Comparison of ENCODE assay signal across 9 cellular contexts in genomic region chr2:151374426-151374825, GRCh38. TPM values are rescaled to one million over a fixed set of nuclear protein-coding genes. Genes with fewer than 3 reads are reported as not detected.
DNase-seq lines count a peak whose midpoint lies in the region; ATAC-seq and TF ChIP-seq lines count a peak whose summit lies in the region.
"Had no signal": no experiment of that assay in that cellular context is flagged by ENCODE, and none has a peak within 500 bp of the region (broad histone marks: within the 10 kb centered on the region; RNA-seq: fewer than 3 reads in every experiment).

No MANE protein-coding gene starts in this region.

- no peak overlapping the region for H3K27ac Mint-ChIP-seq in type B pancreatic cell
- H3K27ac Mint-ChIP-seq: natural killer cell treated with Interleukin-12 subunit alpha and Interleukin-12 subunit beta and Interleukin-15 and Interleukin-18, amount 100 ng/mL, for 72 hours had no signal

- no peaks in the 10 kb centered on the region for H3K4me1 Mint-ChIP-seq in type B pancreatic cell (ENCODE audit: unreplicated experiment)

- ATAC-seq in GM19397 (IDR thresholded peaks at IDR 0.05; ENCODE audit: unreplicated experiment) (peak; percentile 91), HG03196 (IDR thresholded peaks at IDR 0.05; ENCODE audit: unreplicated experiment) (peak; percentile 96)

- H3K27me3 Mint-ChIP-seq in type B pancreatic cell: no peaks in the 10 kb centered on the region
- H3K27me3 Mint-ChIP-seq: natural killer cell treated with Interleukin-12 subunit alpha and Interleukin-12 subunit beta and Interleukin-15 and Interleukin-18, amount 100 ng/mL, for 72 hours had no signal

- no peaks in the 10 kb centered on the region for H3K9me3 Mint-ChIP-seq in type B pancreatic cell
- H3K9me3 Mint-ChIP-seq: natural killer cell treated with Interleukin-12 subunit alpha and Interleukin-12 subunit beta and Interleukin-15 and Interleukin-18, amount 100 ng/mL, for 72 hours had no signal

- no peak overlapping the region for H3K4me3 Mint-ChIP-seq in type B pancreatic cell
- H3K4me3 Mint-ChIP-seq: natural killer cell treated with Interleukin-12 subunit alpha and Interleukin-12 subunit beta and Interleukin-15 and Interleukin-18, amount 100 ng/mL, for 72 hours had no signal

- DNase-seq in AG09309 (ENCODE audit: low read depth) (peak; percentile 70), dedifferentiated amniotic fluid mesenchymal stem cell (ENCODE audit: extremely low spot score) (peak; percentile 65), islet precursor cell (no peak), iPS-NIHi11 (ENCODE audit: low spot score) (no peak), type B pancreatic cell (ENCODE audit: extremely low spot score, unreplicated experiment) (no peak)
- no peak for DNase-seq in stimulated activated naive CD4-positive, alpha-beta T cell (lab: John Stamatoyannopoulos, UW)

- no peak for TF ChIP-seq CTCF in AG09309 (IDR thresholded peaks at IDR 0.05; ENCODE audit: control insufficient read depth, insufficient read depth, low read depth, low read length, missing control alignments)
- no peak for TF ChIP-seq CTCF in type B pancreatic cell (conservative IDR thresholded peaks at IDR 0.05)

- H3K36me3 Mint-ChIP-seq in type B pancreatic cell: no peaks in the 10 kb centered on the region
- H3K36me3 Mint-ChIP-seq: natural killer cell treated with Interleukin-12 subunit alpha and Interleukin-12 subunit beta and Interleukin-15 and Interleukin-18, amount 100 ng/mL, for 72 hours had no signal

- H3K4me3 ChIP-seq in AG09309 (ENCODE audit: control insufficient read depth, low read depth, low read length): no peak overlapping the region

RNA-seq across cellular contexts. Expression of gene TNFAIP6, which starts 17.0 kb away (rescaled TPM):
- total RNA-seq in type B pancreatic cell (ENCODE audit: low replicate concordance): 0.87 TPM in 1 of 2 replicates, not detected in the other

RNA-seq across cellular contexts. Expression of gene RIF1, which starts 35.3 kb away (rescaled TPM):
- total RNA-seq in type B pancreatic cell (ENCODE audit: low replicate concordance): 42.0 and 48.7 TPM in 2 replicates

Comparison
In these comparisons a context has a peak if more than half of its experiments do, and no peak if none do; other contexts are left out.
1. DNase-seq: peak in AG09309 (single experiment) and dedifferentiated amniotic fluid mesenchymal stem cell (single experiment); none in islet precursor cell (single experiment), stimulated activated naive CD4-positive, alpha-beta T cell (0 of 6), iPS-NIHi11 (single experiment) and type B pancreatic cell (single experiment).